ENCODE assay signal across 1 cellular context in genomic region chr6:142851601-142852000, GRCh38.
TF ChIP-seq lines count a peak whose summit lies in the region.

No MANE protein-coding gene starts in this region.

TF ChIP-seq in GM12878, 131 proteins besides CTCF, POLR2A, EP300 and RAD21 (continued from another document):
- TF ChIP-seq PKNOX1 (IDR thresholded peaks at IDR 0.05), result peak; percentile 50; the same call in 1 of the 2 replicates
- no peak for TF ChIP-seq USF1 (IDR thresholded peaks at IDR 0.05; ENCODE audit: borderline replicate concordance, extremely low read length, insufficient read depth, low read depth, low read length)
- TF ChIP-seq BACH1 (IDR thresholded peaks at IDR 0.05; ENCODE audit: borderline replicate concordance), result no peak
- TF ChIP-seq SUZ12 (IDR thresholded peaks at IDR 0.05; ENCODE audit: unreplicated experiment), result no peak
- TF ChIP-seq MTA2 (IDR thresholded peaks at IDR 0.05; ENCODE audit: low read depth), result 0 out of 2 replicates have a peak, but pooled peaks have one; percentile 7
- TF ChIP-seq IKZF1 (conservative IDR thresholded peaks at IDR 0.05), result peak; percentile 28; the same call in 1 of the 2 replicates
- no peak for TF ChIP-seq GABPA (IDR thresholded peaks at IDR 0.05; ENCODE audit: low read depth)
- TF ChIP-seq E2F4 (IDR thresholded peaks at IDR 0.05; ENCODE audit: low read depth, low read length), result no peak
- TF ChIP-seq NR2F1 (conservative IDR thresholded peaks at IDR 0.05), result 0 out of 2 replicates have a peak, but pooled peaks have one; percentile 51
- TF ChIP-seq ZNF687 (IDR thresholded peaks at IDR 0.05), result peak; percentile 10; the same call in 1 of the 2 replicates
- no peak for TF ChIP-seq ZBTB11 (CRISPR knock-in tag; IDR thresholded peaks at IDR 0.05)
- no peak for TF ChIP-seq YBX1 (IDR thresholded peaks at IDR 0.05)
- peak; percentile 68 for TF ChIP-seq JUNB (IDR thresholded peaks at IDR 0.05)
- no peak for TF ChIP-seq ESRRA (IDR thresholded peaks at IDR 0.05; ENCODE audit: low read length)
- no peak for TF ChIP-seq LARP7 (IDR thresholded peaks at IDR 0.05)
- peak; percentile 63; the same call in 1 of the 2 replicates for TF ChIP-seq EED (IDR thresholded peaks at IDR 0.05; ENCODE audit: low read depth)
- TF ChIP-seq FOXK2 (IDR thresholded peaks at IDR 0.05), result no peak
- peak; percentile 37; the same call in 1 of the 2 replicates for TF ChIP-seq IRF4 (IDR thresholded peaks at IDR 0.05; ENCODE audit: low read depth, low read length)
- no peak for TF ChIP-seq NKRF (conservative IDR thresholded peaks at IDR 0.05)
- TF ChIP-seq IKZF2 (IDR thresholded peaks at IDR 0.05), result peak; percentile 41 to 44
- no peak for TF ChIP-seq HDAC6 (IDR thresholded peaks at IDR 0.05; ENCODE audit: unreplicated experiment)
- no peak for TF ChIP-seq POLR2AphosphoS2 (IDR thresholded peaks at IDR 0.05; ENCODE audit: low read depth, low read length)
